26 cellular contexts compared by ENCODE assay signal in genomic region chr6:109257494-109257893, GRCh38.
"Had no signal": no experiment of that assay in that cellular context is flagged by ENCODE, and none has a peak within 500 bp of the region (broad histone marks: within the 10 kb centered on the region; RNA-seq: fewer than 3 reads in every experiment).

No MANE protein-coding gene starts in this region.

- DNase-seq: activated CD4-positive, alpha-beta memory T cell treated with anti-CD3 and anti-CD28 coated beads for 36 hours; activated CD4-positive, alpha-beta T cell treated with anti-CD3 and anti-CD28 coated beads, Interleukin-2, amount 10 ng/mL, durations not matched to agents 24 days and 14 days; activated CD4-positive, CD25-positive, alpha-beta regulatory T cell treated with anti-CD3 and anti-CD28 coated beads, Interleukin-2, amount 50 U/mL, for 72 hours; activated CD8-positive, alpha-beta memory T cell treated with anti-CD3 and anti-CD28 coated beads, Interleukin-2, amount 50 U/mL, for 4 hours; activated effector memory CD4-positive, alpha-beta T cell treated with anti-CD3 and anti-CD28 coated beads, Interleukin-2, amount 50 U/mL, for 16 hours; activated naive CD4-positive, alpha-beta T cell treated with anti-CD3 and anti-CD28 coated beads for 36 hours; activated naive CD8-positive, alpha-beta T cell treated with anti-CD3 and anti-CD28 coated beads for 36 hours; activated T-cell treated with anti-CD3 and anti-CD28 coated beads, Interleukin-2, amount 50 U/mL, for 1 hour; adrenal gland; aorta; effector CD8-positive, alpha-beta T cell; gastrocnemius medialis; glutamatergic neuron; left ventricle myocardium superior; naive thymus-derived CD4-positive, alpha-beta T cell; nucleus accumbens; pancreas; retina; sigmoid colon; stimulated activated CD4-positive, alpha-beta T cell treated with anti-CD3 and anti-CD28 coated beads, Interleukin-1b, Interleukin-23, amount 100 ng/mL, for 48 hours; stimulated activated naive CD4-positive, alpha-beta T cell; T-helper 9 cell had no signal

- H3K4me3 ChIP-seq: adrenal gland, body of pancreas, gastrocnemius medialis, pancreas, prostate gland, sigmoid colon, smooth muscle cell, tibial nerve had no signal

- H3K36me3 ChIP-seq: adrenal gland, gastrocnemius medialis, pancreas, prostate gland, sigmoid colon, tibial nerve had no signal

- H3K27me3 ChIP-seq: adrenal gland, body of pancreas, gastrocnemius medialis, pancreas, sigmoid colon, tibial nerve had no signal

- ATAC-seq: body of pancreas; gastrocnemius medialis; left ventricle myocardium superior; naive thymus-derived CD4-positive, alpha-beta T cell had no signal

- H3K4me1 ChIP-seq: adrenal gland, gastrocnemius medialis, prostate gland had no signal

- H3K4me2 ChIP-seq: smooth muscle cell had no signal

- H3K9me3 ChIP-seq: adrenal gland, body of pancreas, gastrocnemius medialis, pancreas, prostate gland, sigmoid colon, tibial nerve had no signal

- H3K27ac ChIP-seq: adrenal gland, body of pancreas, gastrocnemius medialis, pancreas, sigmoid colon, tibial nerve had no signal
